8 cellular contexts compared by ENCODE assay signal in the genomic region with DNA sequence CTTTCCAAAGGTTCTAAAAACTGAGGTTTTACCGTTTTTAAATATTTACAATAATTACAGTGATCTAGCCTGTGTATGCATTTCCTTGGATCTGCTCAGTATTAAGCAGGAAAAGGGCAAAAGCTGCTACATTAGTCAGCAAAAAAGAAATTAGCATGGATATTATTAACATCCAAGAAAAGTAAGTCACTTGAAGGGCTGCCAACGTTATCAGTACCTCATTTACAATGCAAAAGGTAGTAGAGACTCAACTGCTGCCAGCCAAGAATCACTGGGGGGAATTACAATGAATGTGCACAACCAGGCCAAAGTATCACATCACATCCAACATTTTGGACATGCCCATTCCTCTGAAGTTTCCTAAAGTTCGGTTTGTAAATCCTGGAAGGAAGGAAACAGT. TPM values are rescaled to one million over a fixed set of nuclear protein-coding genes. Genes with fewer than 3 reads are reported as not detected.
DNase-seq lines count a peak whose midpoint lies in the region; ATAC-seq and TF ChIP-seq lines count a peak whose summit lies in the region.

No MANE protein-coding gene starts in this region.

- no peaks in the 10 kb centered on the region; the same call in 1 of the 2 replicates for H3K9me3 ChIP-seq in SJSA1 (replicated peaks)

- H3K4me1 ChIP-seq in SJSA1 (replicated peaks), result peaks cover 70% of the 10 kb centered on the region
- H3K4me1 ChIP-seq in foreskin keratinocyte, result peaks cover 18% of the 10 kb centered on the region
- peaks cover 31% of the 10 kb centered on the region for H3K4me1 ChIP-seq in rectal smooth muscle tissue (ENCODE audit: control insufficient read depth, insufficient read depth, low read length)

- peak; percentile 43 for DNase-seq in ELR (ENCODE audit: low read depth)
- DNase-seq in SJSA1 (ENCODE audit: low read depth in 1 of 2, low spot score in 2 of 2), result no peak
- DNase-seq in foreskin keratinocyte, result peak in 1 of 2 donors; percentile 50
- no peak for DNase-seq in NCI-H345 treated with DMSO at 0.1 percent for 48 hours (lab: John Stamatoyannopoulos, UW; ENCODE audit: unreplicated experiment)

- ATAC-seq in foreskin keratinocyte, result no peak
- ATAC-seq in HG03457 (IDR thresholded peaks at IDR 0.05; ENCODE audit: unreplicated experiment), result no peak
- no peak for ATAC-seq in HG03432 (IDR thresholded peaks at IDR 0.05; ENCODE audit: unreplicated experiment)
- no peak for ATAC-seq in GM19351 (IDR thresholded peaks at IDR 0.05; ENCODE audit: unreplicated experiment)

- H3K9ac ChIP-seq in rectal smooth muscle tissue (ENCODE audit: low read length), result no peak overlapping the region

- peak overlapping the region; percentile 94 for H3K4me3 ChIP-seq in SJSA1
- H3K4me3 ChIP-seq in rectal smooth muscle tissue (ENCODE audit: low read length), result peak overlapping the region; percentile 92

- no peak for TF ChIP-seq CTCF in foreskin keratinocyte (conservative IDR thresholded peaks at IDR 0.05)

- peak overlapping the region; percentile 98 for H3K27ac ChIP-seq in SJSA1
- H3K27ac ChIP-seq in foreskin keratinocyte, result peak overlapping the region; percentile 28
- H3K27ac ChIP-seq in rectal smooth muscle tissue (ENCODE audit: low read depth, low read length), result peak overlapping the region; percentile 98

- H3K27me3 ChIP-seq in SJSA1 (replicated peaks), result no peaks in the 10 kb centered on the region
- no peaks in the 10 kb centered on the region for H3K27me3 ChIP-seq in foreskin keratinocyte
- no peaks in the 10 kb centered on the region for H3K27me3 ChIP-seq in rectal smooth muscle tissue (ENCODE audit: control insufficient read depth, insufficient read depth, low read length)

- H3K36me3 ChIP-seq in SJSA1, result peaks cover 66% of the 10 kb centered on the region
- H3K36me3 ChIP-seq in rectal smooth muscle tissue (ENCODE audit: control insufficient read depth, insufficient read depth, low read length), result no peaks in the 10 kb centered on the region

RNA-seq across cellular contexts. Expression of gene CNN3, which starts 1.9 kb away (rescaled TPM):
- 543 and 602 TPM in 2 replicates for total RNA-seq in SJSA1 (2014; rRNA removed; shearing (Covaris generic))
- total RNA-seq in foreskin keratinocyte, result 150 and 177 TPM in 2 replicates
- 83.5 and 103 TPM in 2 replicates for polyA plus RNA-seq in foreskin keratinocyte

Comparison
In these comparisons a context has a peak if more than half of its experiments do, and no peak if none do; other contexts are left out.
1. H3K27ac ChIP-seq: peak in every context shown above with its lines; median percentile 98 in SJSA1; 98 in rectal smooth muscle tissue; 28 in foreskin keratinocyte.